ENCODE assay signal across 9 cellular contexts in genomic region chr6:155171747-155172191, GRCh38.
DNase-seq lines count a peak whose midpoint lies in the region; ATAC-seq and TF ChIP-seq lines count a peak whose summit lies in the region.
"Had no signal": no experiment of that assay in that cellular context is flagged by ENCODE, and none has a peak within 500 bp of the region (broad histone marks: within the 10 kb centered on the region; RNA-seq: fewer than 3 reads in every experiment).

No MANE protein-coding gene starts in this region.

- peak in 1 of 2 donors; percentile 14 for ATAC-seq in natural killer cell treated with Interleukin-12 subunit alpha and Interleukin-12 subunit beta and Interleukin-15 and Interleukin-18, amount 100 ng/mL, for 72 hours
- no peak for ATAC-seq in natural killer cell
- no peak for ATAC-seq in effector memory CD8-positive, alpha-beta T cell (replicated peaks)

- no peaks in the 10 kb centered on the region for H3K27me3 ChIP-seq in suprapubic skin
- H3K27me3 ChIP-seq: neutrophil had no signal

- peak overlapping the region; percentile 2 for H3K4me3 ChIP-seq in suprapubic skin

- DNase-seq in natural killer cell treated with Interleukin-12 subunit alpha and Interleukin-12 subunit beta and Interleukin-15 and Interleukin-18, amount 100 ng/mL, for 72 hours (ENCODE audit: low spot score) = no peak
- DNase-seq in natural killer cell (no peak), NCI-H2171 (lab: John Stamatoyannopoulos, UW) (peak; percentile 81), suprapubic skin (ENCODE audit: low spot score in 2 of 2) (no peak), DMS153 (lab: John Stamatoyannopoulos, UW) (no peak), midbrain (lab: John Stamatoyannopoulos, UW) (no peak), posterior cingulate gyrus (no peak)
- DNase-seq in effector memory CD8-positive, alpha-beta T cell = peak in 1 of 3 experiments; percentile 10

- H3K27ac Mint-ChIP-seq in natural killer cell treated with Interleukin-12 subunit alpha and Interleukin-12 subunit beta and Interleukin-15 and Interleukin-18, amount 100 ng/mL, for 72 hours = peak overlapping the region; percentile 92 to 94
- H3K27ac Mint-ChIP-seq in natural killer cell = no peak overlapping the region
- H3K27ac Mint-ChIP-seq in effector memory CD8-positive, alpha-beta T cell = peak overlapping the region; percentile 95 to 98

- peaks cover 16% of the 10 kb centered on the region for H3K36me3 Mint-ChIP-seq in natural killer cell treated with Interleukin-12 subunit alpha and Interleukin-12 subunit beta and Interleukin-15 and Interleukin-18, amount 100 ng/mL, for 72 hours
- no peaks in the 10 kb centered on the region for H3K36me3 Mint-ChIP-seq in natural killer cell
- no peaks in the 10 kb centered on the region for H3K36me3 Mint-ChIP-seq in effector memory CD8-positive, alpha-beta T cell (ENCODE audit: insufficient read depth)

- TF ChIP-seq EP300 in suprapubic skin (IDR thresholded peaks at IDR 0.05) = no peak

- H3K4me3 Mint-ChIP-seq in natural killer cell treated with Interleukin-12 subunit alpha and Interleukin-12 subunit beta and Interleukin-15 and Interleukin-18, amount 100 ng/mL, for 72 hours = peak overlapping the region; percentile 82
- H3K4me3 Mint-ChIP-seq in natural killer cell = no peak overlapping the region
- peak overlapping the region; percentile 71 to 79 for H3K4me3 Mint-ChIP-seq in effector memory CD8-positive, alpha-beta T cell

- peak overlapping the region; percentile 42 for H3K27ac ChIP-seq in suprapubic skin
- H3K27ac ChIP-seq: neutrophil had no signal

- peaks cover 18% of the 10 kb centered on the region for H3K4me1 ChIP-seq in suprapubic skin

- WGBS in suprapubic skin = 42% methylated on average over 4 of the region's 4 CpGs

- TF ChIP-seq CTCF in natural killer cell (IDR thresholded peaks at IDR 0.05) = no peak
- TF ChIP-seq CTCF in suprapubic skin (IDR thresholded peaks at IDR 0.05) = no peak

- peaks cover 23 to 51% of the 10 kb centered on the region in 2 donors for H3K4me1 Mint-ChIP-seq in natural killer cell treated with Interleukin-12 subunit alpha and Interleukin-12 subunit beta and Interleukin-15 and Interleukin-18, amount 100 ng/mL, for 72 hours (ENCODE audit: low read depth in 2 of 2)
- no peaks in the 10 kb centered on the region for H3K4me1 Mint-ChIP-seq in natural killer cell
- peaks cover 16 to 17% of the 10 kb centered on the region in 2 donors for H3K4me1 Mint-ChIP-seq in effector memory CD8-positive, alpha-beta T cell (ENCODE audit: low read depth in 2 of 2)

- intact Hi-C loops in natural killer cell (cut with micrococcal nuclease) (no loop called here), posterior cingulate gyrus (cut with DNase I) (loop anchor here (5.0 kb wide), 1 partner anchor 494 kb away; no protein-coding TSS in a partner anchor)

- H3K27me3 Mint-ChIP-seq in natural killer cell treated with Interleukin-12 subunit alpha and Interleukin-12 subunit beta and Interleukin-15 and Interleukin-18, amount 100 ng/mL, for 72 hours = no peaks in the 10 kb centered on the region
- H3K27me3 Mint-ChIP-seq in natural killer cell (ENCODE audit: low read depth in 2 of 2) = no peaks in the 10 kb centered on the region
- no peaks in the 10 kb centered on the region for H3K27me3 Mint-ChIP-seq in effector memory CD8-positive, alpha-beta T cell

- H3K9me3 Mint-ChIP-seq in natural killer cell treated with Interleukin-12 subunit alpha and Interleukin-12 subunit beta and Interleukin-15 and Interleukin-18, amount 100 ng/mL, for 72 hours = no peaks in the 10 kb centered on the region
- H3K9me3 Mint-ChIP-seq in natural killer cell = no peaks in the 10 kb centered on the region
- H3K9me3 Mint-ChIP-seq in effector memory CD8-positive, alpha-beta T cell = no peaks in the 10 kb centered on the region

- TF ChIP-seq POLR2A in suprapubic skin (IDR thresholded peaks at IDR 0.05) = no peak

- H3K36me3 ChIP-seq in suprapubic skin = no peaks in the 10 kb centered on the region
- H3K36me3 ChIP-seq: neutrophil had no signal

- H3K9me3 ChIP-seq in suprapubic skin = no peaks in the 10 kb centered on the region
- H3K9me3 ChIP-seq: neutrophil had no signal

Comparison
In these comparisons a context has a peak if more than half of its experiments do, and no peak if none do; other contexts are left out.
1. H3K27ac Mint-ChIP-seq: peak in natural killer cell treated with Interleukin-12 subunit alpha and Interleukin-12 subunit beta and Interleukin-15 and Interleukin-18, amount 100 ng/mL, for 72 hours (2 of 2) and effector memory CD8-positive, alpha-beta T cell (2 of 2); none in natural killer cell (0 of 2).